23 cellular contexts compared by ENCODE assay signal in the genomic region with DNA sequence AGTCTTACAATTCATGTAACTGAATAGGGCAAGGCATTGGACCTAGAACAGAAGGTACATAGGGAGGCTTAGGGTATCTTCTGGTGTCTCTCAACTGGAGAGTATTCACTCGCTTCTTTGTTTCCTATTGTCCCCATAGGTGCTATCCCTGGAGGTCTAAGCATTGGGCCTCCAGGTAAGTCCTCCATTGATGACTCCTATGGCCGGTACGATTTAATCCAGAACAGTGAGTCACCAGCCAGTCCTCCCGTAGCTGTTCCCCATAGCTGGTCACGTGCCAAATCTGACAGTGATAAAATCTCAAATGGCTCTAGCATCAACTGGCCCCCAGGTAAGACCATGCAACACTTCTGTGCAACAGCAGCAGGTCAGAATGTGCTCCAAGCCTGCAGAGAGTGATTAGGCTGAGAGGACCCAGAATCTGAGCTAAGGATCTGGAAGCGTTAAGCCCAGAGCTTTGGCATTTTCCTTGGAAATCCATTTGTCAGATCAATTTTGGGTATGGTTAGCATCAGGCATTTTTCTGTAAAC. TPM values are rescaled to one million over a fixed set of nuclear protein-coding genes. Genes with fewer than 3 reads are reported as not detected.
"Had no signal": no experiment of that assay in that cellular context is flagged by ENCODE, and none has a peak within 500 bp of the region (broad histone marks: within the 10 kb centered on the region; RNA-seq: fewer than 3 reads in every experiment).

No MANE protein-coding gene starts in this region.

- ATAC-seq: activated CD4-positive, CD25-positive, alpha-beta regulatory T cell treated with anti-CD3 and anti-CD28 coated beads, Interleukin-2, amount 50 U/mL, for 24 hours; activated CD8-positive, alpha-beta T cell treated with anti-CD3 and anti-CD28 coated beads for 36 hours; activated T-cell treated with anti-CD3 and anti-CD28 coated beads, Interleukin-2, amount 50 U/mL, for 72 hours had no signal

- DNase-seq: activated CD4-positive, alpha-beta T cell treated with anti-CD3 and anti-CD28 coated beads for 4 hours; activated CD8-positive, alpha-beta memory T cell treated with anti-CD3 and anti-CD28 coated beads, Interleukin-2, amount 50 U/mL, for 4 hours; activated CD8-positive, alpha-beta T cell treated with anti-CD3 and anti-CD28 coated beads for 36 hours; activated naive CD4-positive, alpha-beta T cell; activated T-cell treated with anti-CD3 and anti-CD28 coated beads, Interleukin-2, amount 50 U/mL, for 72 hours; amygdala; KG1; MG63; MV-4-11; NCI-H1092 treated with DMSO at 0.1 percent for 48 hours; NCI-H1417 treated with DMSO at 0.1 percent for 48 hours; NCI-H1694; NCI-H2029; NCI-H2107; NCI-H510A treated with DMSO at 0.1 percent for 48 hours; SIG-M5; T-helper 1 cell had no signal

- H3K9me3 ChIP-seq: MG63 had no signal

- FAIRE-seq: astrocyte, RCC 7860 had no signal

- H3K27me3 ChIP-seq: MG63 had no signal

- H3K4me3 ChIP-seq: MG63 had no signal

RNA-seq across cellular contexts. Expression of gene TMC8, which starts 37.7 kb away (rescaled TPM):
- total RNA-seq: LHCN-M2 had no signal

RNA-seq across cellular contexts. Expression of gene C17orf99, which starts 53.3 kb away (rescaled TPM):
- total RNA-seq: activated T-helper 2 cell treated with anti-CD3 and anti-CD28 coated beads, Interferon-gamma antibody, Interleukin-2, Interleukin-4, amounts not matched to agents 10 μg/mL and 5 μg/mL and 100 μg/mL, durations not matched to agents 14 hours and 24 hours and 36 hours; astrocyte; cardiac septum; LHCN-M2 had no signal
